ENCODE assay signal across 9 cellular contexts in genomic region chr20:63274381-63275228, GRCh38. TPM values are rescaled to one million over a fixed set of nuclear protein-coding genes. Genes with fewer than 3 reads are reported as not detected.
DNase-seq lines count a peak whose midpoint lies in the region; ATAC-seq and TF ChIP-seq lines count a peak whose summit lies in the region.
"Had no signal": no experiment of that assay in that cellular context is flagged by ENCODE, and none has a peak within 500 bp of the region (broad histone marks: within the 10 kb centered on the region; RNA-seq: fewer than 3 reads in every experiment).

No MANE protein-coding gene starts in this region.

- H3K9me3 Mint-ChIP-seq in stimulated activated naive CD8-positive, alpha-beta T cell treated with anti-CD3 and anti-CD28 coated beads, Interleukin-15, Interleukin-2, amounts not matched to agents 100 ng/mL and 50 ng/mL, for 24 hours, result no peaks in the 10 kb centered on the region

- DNase-seq in stimulated activated naive CD8-positive, alpha-beta T cell treated with anti-CD3 and anti-CD28 coated beads, Interleukin-15, Interleukin-2, amounts not matched to agents 100 U/mL and 50 U/mL, for 24 hours, result no peak
- DNase-seq in epithelial cell of proximal tubule (ENCODE audit: low read depth) (no peak), vagina (ENCODE audit: extremely low spot score in 2 of 2) (no peak), Kasumi-1 (lab: John Stamatoyannopoulos, UW) (no peak)
- no peak for DNase-seq in central memory CD4-positive, alpha-beta T cell
- DNase-seq: NCI-H2029 treated with DMSO at 0.1 percent for 48 hours; stimulated activated CD4-positive, alpha-beta T cell treated with anti-CD3 and anti-CD28 coated beads, Interleukin-4, amount 100 ng/mL, for 1 hour had no signal

- H3K4me1 Mint-ChIP-seq in stimulated activated naive CD8-positive, alpha-beta T cell treated with anti-CD3 and anti-CD28 coated beads, Interleukin-15, Interleukin-2, amounts not matched to agents 100 ng/mL and 50 ng/mL, for 24 hours (ENCODE audit: low read depth), result peaks cover 25% of the 10 kb centered on the region

- H3K4me3 Mint-ChIP-seq in stimulated activated naive CD8-positive, alpha-beta T cell treated with anti-CD3 and anti-CD28 coated beads, Interleukin-15, Interleukin-2, amounts not matched to agents 100 ng/mL and 50 ng/mL, for 24 hours, result peak overlapping the region; percentile 39

- intact Hi-C loops in vagina (cut with DNase I), result no loop called here

- H3K4me3 ChIP-seq in epithelial cell of proximal tubule (ENCODE audit: low read depth, low read length) (peak overlapping the region; percentile 80), vagina (peak overlapping the region; percentile 87 to 97)

- H3K4me1 ChIP-seq in vagina, result peaks cover 27% of the 10 kb centered on the region

- H3K27ac ChIP-seq in vagina, result no peak overlapping the region

- no peak for TF ChIP-seq POLR2A in vagina (IDR thresholded peaks at IDR 0.05)

- no peak for ATAC-seq in stimulated activated naive CD8-positive, alpha-beta T cell treated with anti-CD3 and anti-CD28 coated beads, Interleukin-15, Interleukin-2, amounts not matched to agents 100 U/mL and 50 U/mL, for 24 hours
- ATAC-seq: left lobe of liver had no signal

- H3K27ac Mint-ChIP-seq in stimulated activated naive CD8-positive, alpha-beta T cell treated with anti-CD3 and anti-CD28 coated beads, Interleukin-15, Interleukin-2, amounts not matched to agents 100 ng/mL and 50 ng/mL, for 24 hours, result no peak overlapping the region

- TF ChIP-seq CTCF in epithelial cell of proximal tubule (conservative IDR thresholded peaks at IDR 0.05; ENCODE audit: low read depth, low read length) (no peak), vagina (IDR thresholded peaks at IDR 0.05) (no peak)

- peaks cover 0 to 34% of the 10 kb centered on the region in 2 donors for H3K36me3 ChIP-seq in vagina

- H3K27me3 Mint-ChIP-seq in stimulated activated naive CD8-positive, alpha-beta T cell treated with anti-CD3 and anti-CD28 coated beads, Interleukin-15, Interleukin-2, amounts not matched to agents 100 ng/mL and 50 ng/mL, for 24 hours, result no peaks in the 10 kb centered on the region

- H3K27me3 ChIP-seq in vagina, result no peaks in the 10 kb centered on the region

- H3K36me3 Mint-ChIP-seq in stimulated activated naive CD8-positive, alpha-beta T cell treated with anti-CD3 and anti-CD28 coated beads, Interleukin-15, Interleukin-2, amounts not matched to agents 100 ng/mL and 50 ng/mL, for 24 hours (ENCODE audit: low read depth), result peaks cover 15% of the 10 kb centered on the region

- H3K9me3 ChIP-seq in vagina, result no peaks in the 10 kb centered on the region

RNA-seq across cellular contexts. Expression of gene ARFGAP1, which starts 2.0 kb away (rescaled TPM):
- total RNA-seq in epithelial cell of proximal tubule, result 73.3 and 78.6 TPM in 2 replicates
- total RNA-seq in vagina, result 44.7 TPM

RNA-seq across cellular contexts. Expression of gene COL20A1, which starts 18.4 kb away (rescaled TPM):
- total RNA-seq in epithelial cell of proximal tubule (not detected in 2 replicates), vagina (not detected)
- total RNA-seq: left lobe of liver had no signal

RNA-seq across cellular contexts. Expression of gene NKAIN4, which starts 20.3 kb away (rescaled TPM):
- total RNA-seq in epithelial cell of proximal tubule (1.4 and 4.0 TPM in 2 replicates), vagina (not detected)
- total RNA-seq: left lobe of liver had no signal

RNA-seq across cellular contexts. Expression of gene BIRC7, which starts 38.9 kb away (rescaled TPM):
- total RNA-seq in epithelial cell of proximal tubule (1.1 and 10.6 TPM in 2 replicates), vagina (2.7 TPM)
- total RNA-seq: left lobe of liver had no signal

RNA-seq across cellular contexts. Expression of gene YTHDF1, which starts 58.7 kb away (rescaled TPM):
- total RNA-seq in epithelial cell of proximal tubule (20.4 and 30.5 TPM in 2 replicates), vagina (27.7 TPM)
